1 cellular context compared by ENCODE assay signal in genomic region chr12:27014085-27014858, GRCh38.
TF ChIP-seq lines count a peak whose summit lies in the region.

A gene with protein sequence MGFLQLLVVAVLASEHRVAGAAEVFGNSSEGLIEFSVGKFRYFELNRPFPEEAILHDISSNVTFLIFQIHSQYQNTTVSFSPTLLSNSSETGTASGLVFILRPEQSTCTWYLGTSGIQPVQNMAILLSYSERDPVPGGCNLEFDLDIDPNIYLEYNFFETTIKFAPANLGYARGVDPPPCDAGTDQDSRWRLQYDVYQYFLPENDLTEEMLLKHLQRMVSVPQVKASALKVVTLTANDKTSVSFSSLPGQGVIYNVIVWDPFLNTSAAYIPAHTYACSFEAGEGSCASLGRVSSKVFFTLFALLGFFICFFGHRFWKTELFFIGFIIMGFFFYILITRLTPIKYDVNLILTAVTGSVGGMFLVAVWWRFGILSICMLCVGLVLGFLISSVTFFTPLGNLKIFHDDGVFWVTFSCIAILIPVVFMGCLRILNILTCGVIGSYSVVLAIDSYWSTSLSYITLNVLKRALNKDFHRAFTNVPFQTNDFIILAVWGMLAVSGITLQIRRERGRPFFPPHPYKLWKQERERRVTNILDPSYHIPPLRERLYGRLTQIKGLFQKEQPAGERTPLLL (minus strand): TSS chr12:27014384. CDS start chr12:27014168, 216 bp downstream.

TF ChIP-seq in HepG2, 621 proteins besides CTCF, POLR2A, EP300 and RAD21 (continued from another document and continues in another):
- TF ChIP-seq, protein P1, sequence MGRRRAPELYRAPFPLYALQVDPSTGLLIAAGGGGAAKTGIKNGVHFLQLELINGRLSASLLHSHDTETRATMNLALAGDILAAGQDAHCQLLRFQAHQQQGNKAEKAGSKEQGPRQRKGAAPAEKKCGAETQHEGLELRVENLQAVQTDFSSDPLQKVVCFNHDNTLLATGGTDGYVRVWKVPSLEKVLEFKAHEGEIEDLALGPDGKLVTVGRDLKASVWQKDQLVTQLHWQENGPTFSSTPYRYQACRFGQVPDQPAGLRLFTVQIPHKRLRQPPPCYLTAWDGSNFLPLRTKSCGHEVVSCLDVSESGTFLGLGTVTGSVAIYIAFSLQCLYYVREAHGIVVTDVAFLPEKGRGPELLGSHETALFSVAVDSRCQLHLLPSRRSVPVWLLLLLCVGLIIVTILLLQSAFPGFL (CRISPR knock-in tag; IDR thresholded peaks at IDR 0.05) = 0 out of 2 replicates have a peak, but pooled peaks have one; percentile 40
- TF ChIP-seq ZNF839 (CRISPR knock-in tag; IDR thresholded peaks at IDR 0.05; ENCODE audit: borderline replicate concordance) = peak; percentile 71; the same call in 1 of the 2 replicates
- peak; percentile 41 for TF ChIP-seq AGO2 (optimal IDR thresholded peaks at IDR 0.05; ENCODE audit: low read depth, low read length)
- peak; percentile 19; the same call in 1 of the 2 replicates for TF ChIP-seq HDAC2 (CRISPR knock-in tag; IDR thresholded peaks at IDR 0.05)
- TF ChIP-seq, protein P2, sequence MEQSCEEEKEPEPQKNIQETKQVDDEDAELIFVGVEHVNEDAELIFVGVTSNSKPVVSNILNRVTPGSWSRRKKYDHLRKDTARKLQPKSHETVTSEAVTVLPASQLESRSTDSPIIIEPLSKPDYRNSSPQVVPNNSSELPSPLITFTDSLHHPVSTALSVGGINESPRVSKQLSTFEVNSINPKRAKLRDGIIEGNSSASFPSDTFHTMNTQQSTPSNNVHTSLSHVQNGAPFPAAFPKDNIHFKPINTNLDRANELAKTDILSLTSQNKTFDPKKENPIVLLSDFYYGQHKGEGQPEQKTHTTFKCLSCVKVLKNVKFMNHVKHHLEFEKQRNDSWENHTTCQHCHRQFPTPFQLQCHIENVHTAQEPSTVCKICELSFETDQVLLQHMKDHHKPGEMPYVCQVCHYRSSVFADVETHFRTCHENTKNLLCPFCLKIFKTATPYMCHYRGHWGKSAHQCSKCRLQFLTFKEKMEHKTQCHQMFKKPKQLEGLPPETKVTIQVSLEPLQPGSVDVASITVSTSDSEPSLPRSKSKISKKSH (CRISPR knock-in tag; IDR thresholded peaks at IDR 0.05; ENCODE audit: borderline replicate concordance) = no peak
- TF ChIP-seq UBTF (CRISPR knock-in tag; IDR thresholded peaks at IDR 0.05) = peak; percentile 88
- peak; percentile 81; the same call in 1 of the 2 replicates for TF ChIP-seq REPIN1 (CRISPR knock-in tag; IDR thresholded peaks at IDR 0.05; ENCODE audit: borderline replicate concordance, low read depth)
- TF ChIP-seq THAP11 (CRISPR knock-in tag; IDR thresholded peaks at IDR 0.05) = peak; percentile 68
- TF ChIP-seq, protein P3, sequence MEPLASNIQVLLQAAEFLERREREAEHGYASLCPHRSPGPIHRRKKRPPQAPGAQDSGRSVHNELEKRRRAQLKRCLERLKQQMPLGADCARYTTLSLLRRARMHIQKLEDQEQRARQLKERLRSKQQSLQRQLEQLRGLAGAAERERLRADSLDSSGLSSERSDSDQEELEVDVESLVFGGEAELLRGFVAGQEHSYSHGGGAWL (CRISPR knock-in tag; IDR thresholded peaks at IDR 0.05) = peak; percentile 81; the same call in 1 of the 2 replicates
- no peak for TF ChIP-seq ZNF383 (CRISPR knock-in tag; IDR thresholded peaks at IDR 0.05; ENCODE audit: borderline replicate concordance)
- TF ChIP-seq ZNF274 (CRISPR knock-in tag; IDR thresholded peaks at IDR 0.05) = peak; percentile 77; the same call in 1 of the 2 replicates
- peak; percentile 83; the same call in 1 of the 2 replicates for TF ChIP-seq PRMT3 (CRISPR knock-in tag; IDR thresholded peaks at IDR 0.05; ENCODE audit: borderline replicate concordance, low read depth)
- TF ChIP-seq HNF4A (CRISPR knock-in tag; IDR thresholded peaks at IDR 0.05) = peak; percentile 14; the same call in 1 of the 2 replicates
- peak; percentile 86 for TF ChIP-seq XRCC5 (optimal IDR thresholded peaks at IDR 0.05; ENCODE audit: low read length)
- TF ChIP-seq KLF12 (CRISPR knock-in tag; IDR thresholded peaks at IDR 0.05; ENCODE audit: borderline replicate concordance) = peak; percentile 83
- peak; percentile 27; the same call in 1 of the 2 replicates for TF ChIP-seq ZNF329 (CRISPR knock-in tag; IDR thresholded peaks at IDR 0.05; ENCODE audit: low read depth)
- TF ChIP-seq ZNF552 (CRISPR knock-in tag; IDR thresholded peaks at IDR 0.05; ENCODE audit: borderline replicate concordance) = 0 out of 2 replicates have a peak, but pooled peaks have one; percentile 44
- peak; percentile 76; the same call in 1 of the 2 replicates for TF ChIP-seq SRY (CRISPR knock-in tag; IDR thresholded peaks at IDR 0.05)
- TF ChIP-seq, protein P4, sequence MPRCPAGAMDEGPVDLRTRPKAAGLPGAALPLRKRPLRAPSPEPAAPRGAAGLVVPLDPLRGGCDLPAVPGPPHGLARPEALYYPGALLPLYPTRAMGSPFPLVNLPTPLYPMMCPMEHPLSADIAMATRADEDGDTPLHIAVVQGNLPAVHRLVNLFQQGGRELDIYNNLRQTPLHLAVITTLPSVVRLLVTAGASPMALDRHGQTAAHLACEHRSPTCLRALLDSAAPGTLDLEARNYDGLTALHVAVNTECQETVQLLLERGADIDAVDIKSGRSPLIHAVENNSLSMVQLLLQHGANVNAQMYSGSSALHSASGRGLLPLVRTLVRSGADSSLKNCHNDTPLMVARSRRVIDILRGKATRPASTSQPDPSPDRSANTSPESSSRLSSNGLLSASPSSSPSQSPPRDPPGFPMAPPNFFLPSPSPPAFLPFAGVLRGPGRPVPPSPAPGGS (CRISPR knock-in tag; IDR thresholded peaks at IDR 0.05) = peak; percentile 89; the same call in 1 of the 2 replicates
- peak; percentile 80 for TF ChIP-seq DBP (CRISPR knock-in tag; IDR thresholded peaks at IDR 0.05; ENCODE audit: not compliant biosample characterization)
- peak; percentile 68; the same call in 1 of the 2 replicates for TF ChIP-seq ZNF777 (CRISPR knock-in tag; IDR thresholded peaks at IDR 0.05)
- TF ChIP-seq HOXA5 (CRISPR knock-in tag; IDR thresholded peaks at IDR 0.05) = peak; percentile 53; the same call in 1 of the 2 replicates
- TF ChIP-seq ZNF782 (CRISPR knock-in tag; IDR thresholded peaks at IDR 0.05; ENCODE audit: borderline replicate concordance) = no peak
- TF ChIP-seq ELF4 (CRISPR knock-in tag; IDR thresholded peaks at IDR 0.05; ENCODE audit: borderline replicate concordance) = peak; percentile 88
- TF ChIP-seq ZNF264 (CRISPR knock-in tag; IDR thresholded peaks at IDR 0.05) = 0 out of 2 replicates have a peak, but pooled peaks have one; percentile 32
- TF ChIP-seq GTF2F1 (IDR thresholded peaks at IDR 0.05; ENCODE audit: low read length) = no peak
- TF ChIP-seq PHF20 (CRISPR knock-in tag; IDR thresholded peaks at IDR 0.05) = 0 out of 2 replicates have a peak, but pooled peaks have one; percentile 24
- TF ChIP-seq, protein P5, sequence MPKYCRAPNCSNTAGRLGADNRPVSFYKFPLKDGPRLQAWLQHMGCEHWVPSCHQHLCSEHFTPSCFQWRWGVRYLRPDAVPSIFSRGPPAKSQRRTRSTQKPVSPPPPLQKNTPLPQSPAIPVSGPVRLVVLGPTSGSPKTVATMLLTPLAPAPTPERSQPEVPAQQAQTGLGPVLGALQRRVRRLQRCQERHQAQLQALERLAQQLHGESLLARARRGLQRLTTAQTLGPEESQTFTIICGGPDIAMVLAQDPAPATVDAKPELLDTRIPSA (CRISPR knock-in tag; IDR thresholded peaks at IDR 0.05; ENCODE audit: borderline replicate concordance) = no peak
- TF ChIP-seq ZNF235 (CRISPR knock-in tag; IDR thresholded peaks at IDR 0.05; ENCODE audit: borderline replicate concordance) = peak; percentile 68; the same call in 1 of the 2 replicates
- no peak for TF ChIP-seq ZNF660 (CRISPR knock-in tag; IDR thresholded peaks at IDR 0.05; ENCODE audit: borderline replicate concordance, low read depth)
- TF ChIP-seq ZNF34 (CRISPR knock-in tag; IDR thresholded peaks at IDR 0.05; ENCODE audit: borderline replicate concordance) = no peak
- TF ChIP-seq ATF3 (CRISPR knock-in tag; IDR thresholded peaks at IDR 0.05) = peak; percentile 11; the same call in 1 of the 2 replicates
- peak; percentile 84 for TF ChIP-seq ZNF546 (CRISPR knock-in tag; conservative IDR thresholded peaks at IDR 0.05)
- no peak for TF ChIP-seq NKX3-1 (CRISPR knock-in tag; IDR thresholded peaks at IDR 0.05)
- TF ChIP-seq ZNF263 (CRISPR knock-in tag; IDR thresholded peaks at IDR 0.05) = peak; percentile 98
- no peak for TF ChIP-seq JUND (CRISPR knock-in tag; IDR thresholded peaks at IDR 0.05)
- TF ChIP-seq ZNF841 (CRISPR knock-in tag; IDR thresholded peaks at IDR 0.05; ENCODE audit: borderline replicate concordance) = no peak
- TF ChIP-seq HES4 (CRISPR knock-in tag; IDR thresholded peaks at IDR 0.05; ENCODE audit: borderline replicate concordance) = peak; percentile 74; the same call in 1 of the 2 replicates
- TF ChIP-seq, protein P6, sequence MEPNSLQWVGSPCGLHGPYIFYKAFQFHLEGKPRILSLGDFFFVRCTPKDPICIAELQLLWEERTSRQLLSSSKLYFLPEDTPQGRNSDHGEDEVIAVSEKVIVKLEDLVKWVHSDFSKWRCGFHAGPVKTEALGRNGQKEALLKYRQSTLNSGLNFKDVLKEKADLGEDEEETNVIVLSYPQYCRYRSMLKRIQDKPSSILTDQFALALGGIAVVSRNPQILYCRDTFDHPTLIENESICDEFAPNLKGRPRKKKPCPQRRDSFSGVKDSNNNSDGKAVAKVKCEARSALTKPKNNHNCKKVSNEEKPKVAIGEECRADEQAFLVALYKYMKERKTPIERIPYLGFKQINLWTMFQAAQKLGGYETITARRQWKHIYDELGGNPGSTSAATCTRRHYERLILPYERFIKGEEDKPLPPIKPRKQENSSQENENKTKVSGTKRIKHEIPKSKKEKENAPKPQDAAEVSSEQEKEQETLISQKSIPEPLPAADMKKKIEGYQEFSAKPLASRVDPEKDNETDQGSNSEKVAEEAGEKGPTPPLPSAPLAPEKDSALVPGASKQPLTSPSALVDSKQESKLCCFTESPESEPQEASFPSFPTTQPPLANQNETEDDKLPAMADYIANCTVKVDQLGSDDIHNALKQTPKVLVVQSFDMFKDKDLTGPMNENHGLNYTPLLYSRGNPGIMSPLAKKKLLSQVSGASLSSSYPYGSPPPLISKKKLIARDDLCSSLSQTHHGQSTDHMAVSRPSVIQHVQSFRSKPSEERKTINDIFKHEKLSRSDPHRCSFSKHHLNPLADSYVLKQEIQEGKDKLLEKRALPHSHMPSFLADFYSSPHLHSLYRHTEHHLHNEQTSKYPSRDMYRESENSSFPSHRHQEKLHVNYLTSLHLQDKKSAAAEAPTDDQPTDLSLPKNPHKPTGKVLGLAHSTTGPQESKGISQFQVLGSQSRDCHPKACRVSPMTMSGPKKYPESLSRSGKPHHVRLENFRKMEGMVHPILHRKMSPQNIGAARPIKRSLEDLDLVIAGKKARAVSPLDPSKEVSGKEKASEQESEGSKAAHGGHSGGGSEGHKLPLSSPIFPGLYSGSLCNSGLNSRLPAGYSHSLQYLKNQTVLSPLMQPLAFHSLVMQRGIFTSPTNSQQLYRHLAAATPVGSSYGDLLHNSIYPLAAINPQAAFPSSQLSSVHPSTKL (CRISPR knock-in tag; IDR thresholded peaks at IDR 0.05) = peak; percentile 52; the same call in 1 of the 2 replicates
- no peak for TF ChIP-seq ATF7 (IDR thresholded peaks at IDR 0.05)
- no peak for TF ChIP-seq ATF7 (CRISPR knock-in tag; IDR thresholded peaks at IDR 0.05)
- TF ChIP-seq ZNF207 (IDR thresholded peaks at IDR 0.05; ENCODE audit: borderline replicate concordance) = no peak
- TF ChIP-seq PLRG1 (conservative IDR thresholded peaks at IDR 0.05) = no peak
- TF ChIP-seq CHD4 (IDR thresholded peaks at IDR 0.05; ENCODE audit: borderline replicate concordance, low read length) = no peak
- no peak for TF ChIP-seq FOXK1 (CRISPR knock-in tag; IDR thresholded peaks at IDR 0.05; ENCODE audit: borderline replicate concordance, low read depth)
- TF ChIP-seq DMAP1 (CRISPR knock-in tag; IDR thresholded peaks at IDR 0.05) = peak; percentile 35; the same call in 1 of the 2 replicates
- TF ChIP-seq ZNF547 (CRISPR knock-in tag; IDR thresholded peaks at IDR 0.05) = peak; percentile 92; the same call in 1 of the 2 replicates
- no peak for TF ChIP-seq FOXO1 (CRISPR knock-in tag; IDR thresholded peaks at IDR 0.05)
- peak; percentile 87 for TF ChIP-seq HNRNPLL (IDR thresholded peaks at IDR 0.05; ENCODE audit: low read depth, low read length, poor library complexity, severe bottlenecking)
- TF ChIP-seq HNRNPK (IDR thresholded peaks at IDR 0.05; ENCODE audit: low read depth, low read length, poor library complexity, severe bottlenecking) = peak; percentile 36
- TF ChIP-seq PHF21A (CRISPR knock-in tag; IDR thresholded peaks at IDR 0.05) = peak; percentile 71
- TF ChIP-seq TBL1XR1 (IDR thresholded peaks at IDR 0.05; ENCODE audit: borderline replicate concordance, low read length, partially characterized antibody) = peak; percentile 6
- TF ChIP-seq BHLHE40 (IDR thresholded peaks at IDR 0.05; ENCODE audit: low read length) = peak; percentile 26; the same call in 1 of the 2 replicates
